20 cellular contexts compared by ENCODE assay signal in the genomic region with DNA sequence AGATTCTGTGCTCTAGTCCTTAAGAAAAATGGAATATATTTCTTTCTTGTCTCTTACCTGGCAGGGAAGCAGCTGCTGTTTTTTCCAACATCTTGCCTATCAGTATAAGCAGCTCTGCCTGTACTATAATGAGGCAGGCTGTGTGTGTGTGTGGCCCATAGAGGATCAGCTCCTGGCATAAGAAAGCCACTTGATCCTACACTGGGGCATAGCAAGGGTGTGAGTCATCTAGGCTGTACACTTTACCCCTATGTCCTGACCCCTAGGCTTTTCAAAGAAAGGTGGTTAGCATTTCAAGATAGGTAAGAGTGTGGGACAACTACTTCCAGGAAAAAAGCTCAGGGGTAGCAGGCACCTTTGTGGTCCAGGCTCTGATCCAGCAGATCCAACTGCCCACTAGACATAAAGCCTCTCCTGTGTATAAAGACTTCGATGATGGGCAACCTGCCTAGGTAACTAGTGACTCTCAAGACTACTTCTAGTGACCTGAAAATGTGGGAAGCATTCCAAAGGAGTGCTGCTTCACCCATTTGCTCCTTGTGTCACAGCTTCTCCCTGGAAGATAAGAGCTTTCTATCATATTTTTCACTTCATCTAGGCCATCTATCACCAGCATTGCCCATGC.
"Had no signal": no experiment of that assay in that cellular context is flagged by ENCODE, and none has a peak within 500 bp of the region (broad histone marks: within the 10 kb centered on the region; RNA-seq: fewer than 3 reads in every experiment).

No MANE protein-coding gene starts in this region.

- H3K36me3 ChIP-seq: prostate gland, spleen had no signal

- H3K4me3 Mint-ChIP-seq: activated CD4-positive, alpha-beta T cell treated with anti-CD3 and anti-CD28 coated beads, Interleukin-2, amount 10 ng/mL, durations not matched to agents 7 days and 5 days; activated naive CD8-positive, alpha-beta T cell; activated T-cell treated with anti-CD3 and anti-CD28 coated beads, Interleukin-2, amount 50 U/mL, for 72 hours; central memory CD8-positive, alpha-beta T cell; mesothelial cell of epicardium; neural crest cell; stimulated activated naive CD8-positive, alpha-beta T cell treated with anti-CD3 and anti-CD28 coated beads, Interleukin-15, amount 100 ng/mL, for 72 hours had no signal

- H3K27me3 Mint-ChIP-seq: stimulated activated naive CD8-positive, alpha-beta T cell treated with anti-CD3 and anti-CD28 coated beads, Interleukin-15, amount 100 ng/mL, for 72 hours had no signal

- H3K36me3 Mint-ChIP-seq: activated naive CD8-positive, alpha-beta T cell; mesothelial cell of epicardium had no signal

- H3K9me3 Mint-ChIP-seq: activated CD4-positive, alpha-beta T cell treated with anti-CD3 and anti-CD28 coated beads, Interleukin-2, amount 10 ng/mL, durations not matched to agents 7 days and 5 days; activated T-cell treated with anti-CD3 and anti-CD28 coated beads, Interleukin-2, amount 50 U/mL, for 72 hours; central memory CD8-positive, alpha-beta T cell; mesothelial cell of epicardium; neural crest cell; stimulated activated naive CD8-positive, alpha-beta T cell treated with anti-CD3 and anti-CD28 coated beads, Interleukin-15, amount 100 ng/mL, for 72 hours had no signal

- ATAC-seq: activated T-cell treated with anti-CD3 and anti-CD28 coated beads, Interleukin-2, amount 50 U/mL, for 72 hours; body of pancreas; sciatic nerve; stimulated activated naive CD8-positive, alpha-beta T cell treated with anti-CD3 and anti-CD28 coated beads, Interleukin-15, amount 100 ng/mL, for 72 hours had no signal

- H3K27me3 ChIP-seq: body of pancreas, spleen, testis had no signal

- H3K27ac ChIP-seq: body of pancreas, coronary artery, prostate gland, spleen, testis had no signal

- H3K9me3 ChIP-seq: body of pancreas, prostate gland, spleen, testis had no signal

- H3K27ac Mint-ChIP-seq: activated CD4-positive, alpha-beta T cell treated with anti-CD3 and anti-CD28 coated beads, Interleukin-2, amount 10 ng/mL, durations not matched to agents 7 days and 5 days; activated naive CD8-positive, alpha-beta T cell; activated T-cell treated with anti-CD3 and anti-CD28 coated beads, Interleukin-2, amount 50 U/mL, for 72 hours; mesothelial cell of epicardium; stimulated activated naive CD8-positive, alpha-beta T cell treated with anti-CD3 and anti-CD28 coated beads, Interleukin-15, amount 100 ng/mL, for 72 hours had no signal

- H3K4me1 ChIP-seq: prostate gland had no signal

- H3K4me3 ChIP-seq: body of pancreas, coronary artery, prostate gland, spleen, testis had no signal

- DNase-seq: activated CD4-positive, alpha-beta T cell treated with anti-CD3 and anti-CD28 coated beads, Interleukin-2, amount 10 ng/mL, durations not matched to agents 7 days and 5 days; activated CD8-positive, alpha-beta memory T cell treated with anti-CD3 and anti-CD28 coated beads, Interleukin-2, amount 50 U/mL, for 48 hours; activated gamma-delta T cell; activated T-cell treated with anti-CD3 and anti-CD28 coated beads, Interleukin-2, amount 50 U/mL, for 72 hours; amygdala; body of pancreas; effector CD4-positive, alpha-beta T cell; hypothalamus; kidney glomerular epithelial cell; spleen; stimulated activated naive CD8-positive, alpha-beta T cell treated with anti-CD3 and anti-CD28 coated beads, Interleukin-15, amount 100 ng/mL, for 72 hours; T-helper 9 cell; testis had no signal
